Comparison of ENCODE assay signal across 9 cellular contexts in genomic region chr4:40630335-40631021, GRCh38. TPM values are rescaled to one million over a fixed set of nuclear protein-coding genes. Genes with fewer than 3 reads are reported as not detected.
DNase-seq lines count a peak whose midpoint lies in the region; ATAC-seq, FAIRE-seq and TF ChIP-seq lines count a peak whose summit lies in the region.
"Had no signal": no experiment of that assay in that cellular context is flagged by ENCODE, and none has a peak within 500 bp of the region (broad histone marks: within the 10 kb centered on the region; RNA-seq: fewer than 3 reads in every experiment).

No MANE protein-coding gene starts in this region.

- H3K36me3 ChIP-seq in HUES64 (ENCODE audit: insufficient read depth, low read length): 0 out of 2 replicates have a peak, but pooled peaks cover 2% of the 10 kb centered on the region
- no peaks in the 10 kb centered on the region for H3K36me3 ChIP-seq in bronchial epithelial cell (ENCODE audit: control insufficient read depth, insufficient read depth, low read length)
- H3K36me3 ChIP-seq: SJSA1 had no signal

- no peaks in the 10 kb centered on the region for H3K9me3 Mint-ChIP-seq in memory B cell
- no peaks in the 10 kb centered on the region for H3K9me3 Mint-ChIP-seq in type B pancreatic cell

- peaks cover 22% of the 10 kb centered on the region for H3K4me1 Mint-ChIP-seq in memory B cell
- peaks cover 47% of the 10 kb centered on the region for H3K4me1 Mint-ChIP-seq in type B pancreatic cell (ENCODE audit: unreplicated experiment)

- DNase-seq in GM12864 (ENCODE audit: low read depth) (peak; percentile 83), bronchial epithelial cell (ENCODE audit: low read depth) (peak; percentile 71), memory B cell (ENCODE audit: low spot score in 2 of 2) (peak in 1 of 2 donors; percentile 30), type B pancreatic cell (ENCODE audit: extremely low spot score, unreplicated experiment) (no peak), EL (no peak), D341Med (ENCODE audit: low spot score) (no peak)

- WGBS in HUES64: under 1% methylated on average over 41 of the region's 41 CpGs

- H3K36me3 Mint-ChIP-seq in memory B cell: peaks cover 5% of the 10 kb centered on the region
- no peaks in the 10 kb centered on the region for H3K36me3 Mint-ChIP-seq in type B pancreatic cell

- no peaks in the 10 kb centered on the region for H3K9me3 ChIP-seq in HUES64 (ENCODE audit: insufficient read depth, low read depth, low read length)
- H3K9me3 ChIP-seq: SJSA1 had no signal

- TF ChIP-seq CTCF in GM12864 (IDR thresholded peaks at IDR 0.05; ENCODE audit: low read depth, low read length, missing control alignments) (no peak), bronchial epithelial cell (IDR thresholded peaks at IDR 0.05; ENCODE audit: insufficient read depth, low read length, severe bottlenecking) (no peak), type B pancreatic cell (conservative IDR thresholded peaks at IDR 0.05) (peak; percentile 2)

- peak overlapping the region; percentile 94 for H3K9ac ChIP-seq in HUES64 (ENCODE audit: low read depth, low read length)

- H3K4me1 ChIP-seq in HUES64 (ENCODE audit: insufficient read depth, low read length): peaks cover 48% of the 10 kb centered on the region

- H3K27ac Mint-ChIP-seq in memory B cell (peak overlapping the region; percentile 89), type B pancreatic cell (peak overlapping the region; percentile 99)

- H3K27me3 Mint-ChIP-seq in memory B cell (no peaks in the 10 kb centered on the region), type B pancreatic cell (peaks cover 11% of the 10 kb centered on the region)

- ATAC-seq in GM21515 (IDR thresholded peaks at IDR 0.05; ENCODE audit: unreplicated experiment) (peak; percentile 50), memory B cell (ENCODE audit: low read depth) (peak; percentile 75)

- peak overlapping the region; percentile 98 for H3K4me3 Mint-ChIP-seq in memory B cell
- peak overlapping the region; percentile 93 for H3K4me3 Mint-ChIP-seq in type B pancreatic cell

- peak overlapping the region; percentile 99 for H3K27ac ChIP-seq in HUES64 (ENCODE audit: low read depth, low read length)
- H3K27ac ChIP-seq: SJSA1 had no signal

- H3K27me3 ChIP-seq in HUES64 (ENCODE audit: insufficient read depth, low read length): no peaks in the 10 kb centered on the region
- no peaks in the 10 kb centered on the region for H3K27me3 ChIP-seq in bronchial epithelial cell (ENCODE audit: control insufficient read depth, insufficient read depth, low read length)
- H3K27me3 ChIP-seq: SJSA1 had no signal

- no peak for FAIRE-seq in bronchial epithelial cell (lab: Jason Lieb, UNC)

- H3K4me3 ChIP-seq in GM12864 (ENCODE audit: low read depth, low read length) (peak overlapping the region; percentile 97), HUES64 (ENCODE audit: low read length) (peak overlapping the region; percentile 89), bronchial epithelial cell (ENCODE audit: low read depth, low read length) (peak overlapping the region; percentile 82)

RNA-seq across cellular contexts. Expression of gene RBM47, which starts 0.8 kb away (rescaled TPM):
- 37.5 TPM for polyA plus RNA-seq in HUES64 (2013, experiment 1 of 2)
- 33.2 TPM for polyA plus RNA-seq in HUES64 (2013, experiment 2 of 2)
- total RNA-seq in bronchial epithelial cell: 35.0 and 42.9 TPM in 2 replicates
- 53.5 and 97.1 TPM in 2 replicates for total RNA-seq in type B pancreatic cell (ENCODE audit: low replicate concordance)

Comparison
In these comparisons a context has a peak if more than half of its experiments do, and no peak if none do; other contexts are left out.
1. DNase-seq: peak in GM12864 (single experiment) and bronchial epithelial cell (single experiment); none in type B pancreatic cell (single experiment), EL (single experiment) and D341Med (single experiment).
2. Peak in every context shown above with its lines, with median percentiles within 50 percentile points of each other: H3K4me3 ChIP-seq.